Comparison of ENCODE assay signal across 1 cellular context in the genomic region with DNA sequence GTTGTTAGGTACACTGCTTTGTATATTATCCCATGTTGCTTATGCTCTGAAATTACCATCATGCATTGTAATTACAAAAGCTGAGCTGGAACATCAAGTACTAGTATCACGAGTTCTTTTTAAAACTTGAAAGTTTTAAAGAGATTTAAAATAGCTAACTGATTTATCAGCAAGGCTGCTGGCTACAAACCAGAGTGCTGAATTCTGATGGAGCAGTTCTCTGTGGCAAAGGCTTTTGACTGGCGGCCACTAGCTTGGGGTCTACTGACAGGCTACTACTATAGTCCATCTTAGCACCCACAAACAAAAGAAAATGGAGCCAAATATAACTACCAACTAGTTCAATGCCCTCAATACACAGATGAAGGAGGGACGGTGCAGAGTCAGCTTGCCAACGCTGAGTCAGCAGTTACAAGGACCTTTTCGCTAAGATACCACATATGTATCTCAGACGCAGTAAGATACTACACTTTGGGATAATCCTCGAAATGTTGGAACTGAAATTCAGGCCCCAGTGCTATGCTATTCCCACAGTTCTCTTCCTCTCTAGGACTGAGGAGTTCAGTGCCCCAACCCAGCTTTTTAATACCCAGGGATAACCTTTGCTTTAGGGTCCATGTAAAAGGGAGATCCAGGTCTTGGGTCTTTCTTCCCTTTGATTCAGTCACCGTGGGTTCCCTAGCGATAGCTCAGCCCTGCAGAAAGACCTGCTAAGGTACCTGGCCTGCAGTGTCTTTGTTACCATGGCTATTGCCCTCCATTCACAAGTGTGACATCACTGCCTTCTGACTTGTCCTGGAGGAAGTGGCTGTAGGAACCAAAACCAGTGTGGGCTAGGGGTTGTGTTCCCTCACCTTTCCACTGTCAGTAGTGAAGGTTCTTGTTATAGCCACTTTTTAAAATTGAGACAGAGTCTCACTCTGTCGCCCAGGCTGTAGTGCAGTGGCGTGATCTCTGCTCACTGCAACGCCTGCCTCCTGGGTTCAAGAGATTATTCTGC.
A peak's percentile ranks its signal among the peaks of the same experiment; 100 is the strongest.
TF ChIP-seq lines count a peak whose summit lies in the region.

No MANE protein-coding gene starts in this region.

TF ChIP-seq in IMR-90, 13 proteins besides CTCF, POLR2A, EP300 and RAD21 (continued from another document):
- TF ChIP-seq, protein P1, sequence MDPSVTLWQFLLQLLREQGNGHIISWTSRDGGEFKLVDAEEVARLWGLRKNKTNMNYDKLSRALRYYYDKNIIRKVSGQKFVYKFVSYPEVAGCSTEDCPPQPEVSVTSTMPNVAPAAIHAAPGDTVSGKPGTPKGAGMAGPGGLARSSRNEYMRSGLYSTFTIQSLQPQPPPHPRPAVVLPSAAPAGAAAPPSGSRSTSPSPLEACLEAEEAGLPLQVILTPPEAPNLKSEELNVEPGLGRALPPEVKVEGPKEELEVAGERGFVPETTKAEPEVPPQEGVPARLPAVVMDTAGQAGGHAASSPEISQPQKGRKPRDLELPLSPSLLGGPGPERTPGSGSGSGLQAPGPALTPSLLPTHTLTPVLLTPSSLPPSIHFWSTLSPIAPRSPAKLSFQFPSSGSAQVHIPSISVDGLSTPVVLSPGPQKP (IDR thresholded peaks at IDR 0.05; ENCODE audit: borderline replicate concordance, low read depth, low read length), result no peak
- no peak for TF ChIP-seq RCOR1 (IDR thresholded peaks at IDR 0.05; ENCODE audit: insufficient replicate concordance, low read length)
- TF ChIP-seq CHD1 (IDR thresholded peaks at IDR 0.05; ENCODE audit: low read depth, low read length), result no peak
- no peak for TF ChIP-seq USF2 (IDR thresholded peaks at IDR 0.05; ENCODE audit: low read depth, low read length)
- TF ChIP-seq NFE2L2 (IDR thresholded peaks at IDR 0.05; ENCODE audit: low read depth, low read length), result no peak
- peak; percentile 97 for TF ChIP-seq MAFK (IDR thresholded peaks at IDR 0.05; ENCODE audit: low read depth, low read length)
- TF ChIP-seq MXI1 (IDR thresholded peaks at IDR 0.05; ENCODE audit: borderline replicate concordance, low read depth, low read length), result no peak
TF ChIP-seq in IMR-90: peak in this region for 1.
